ENCODE assay signal across 12 cellular contexts in the genomic region with DNA sequence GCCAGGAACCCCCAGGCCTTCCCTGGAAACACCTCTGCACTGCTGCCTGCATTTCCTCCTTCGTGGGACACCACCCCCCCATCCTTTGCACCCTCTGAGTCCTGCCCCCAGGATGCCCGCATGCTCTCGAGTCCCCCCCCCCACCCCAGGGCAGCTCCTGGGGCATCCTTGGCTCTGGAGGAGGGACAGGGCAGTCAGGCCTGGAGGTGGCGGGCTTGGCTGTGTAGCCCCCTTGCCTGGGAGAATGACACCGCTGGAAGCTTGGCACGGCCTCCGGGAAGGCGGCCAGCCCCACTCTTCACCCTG.
A peak's percentile ranks its signal among the peaks of the same experiment; 100 is the strongest.
DNase-seq lines count a peak whose midpoint lies in the region; ATAC-seq and TF ChIP-seq lines count a peak whose summit lies in the region.
"Had no signal": no experiment of that assay in that cellular context is flagged by ENCODE, and none has a peak within 500 bp of the region (broad histone marks: within the 10 kb centered on the region; RNA-seq: fewer than 3 reads in every experiment).

No MANE protein-coding gene starts in this region.

- 4 to 48% (median 17%) methylated on average over 7 to 8 of the region's 8 CpGs for WGBS in heart left ventricle, 4 donors

- H3K4me2 ChIP-seq in BLaER1, result peak overlapping the region; percentile 62

- H3K4me3 ChIP-seq in BLaER1, result no peak overlapping the region
- H3K4me3 ChIP-seq in Peyer's patch, result no peak overlapping the region
- no peak overlapping the region for H3K4me3 ChIP-seq in heart left ventricle
- H3K4me3 ChIP-seq in retinal pigment epithelial cell (ENCODE audit: low read length), result no peak overlapping the region

- DNase-seq in Peyer's patch (peak in 1 of 3 donors; percentile 59), heart left ventricle (peak in 4 of 5 donors; percentile 76 to 84 (median 80)), retinal pigment epithelial cell (ENCODE audit: low read depth) (no peak), D341Med (ENCODE audit: low spot score) (no peak), RPMI8226 (no peak)
- DNase-seq: CD8-positive, alpha-beta memory T cell; NCI-H1436 had no signal

- H3K9me3 ChIP-seq in BLaER1 (no peaks in the 10 kb centered on the region), Peyer's patch (no peaks in the 10 kb centered on the region), heart left ventricle (no peaks in the 10 kb centered on the region)

- H3K9ac ChIP-seq in BLaER1, result no peak overlapping the region

- 0 out of 2 replicates have a peak, but pooled peaks cover 18% of the 10 kb centered on the region for H4K20me1 ChIP-seq in BLaER1

- TF ChIP-seq CTCF in Peyer's patch (IDR thresholded peaks at IDR 0.05) (no peak), heart left ventricle (IDR thresholded peaks at IDR 0.05) (peak in 3 of 12 donors; percentile 7 to 29 (median 28)), retinal pigment epithelial cell (conservative IDR thresholded peaks at IDR 0.05; ENCODE audit: low read depth, low read length) (peak; percentile 12)

- H3K27ac ChIP-seq in BLaER1 (peak overlapping the region; percentile 38; the same call in 1 of the 2 replicates), Peyer's patch (peak overlapping the region in 3 of 4 donors; percentile 34 to 52 (median 46)), heart left ventricle (peak overlapping the region in 11 of 12 donors; percentile 37 to 86 (median 67))

- H3K27me3 ChIP-seq in BLaER1 (peaks cover 6% of the 10 kb centered on the region; the same call in 1 of the 2 replicates), Peyer's patch (no peaks in the 10 kb centered on the region), heart left ventricle (no peaks in the 10 kb centered on the region)

- H3K36me3 ChIP-seq in BLaER1 (peaks cover 10% of the 10 kb centered on the region; the same call in 1 of the 2 replicates), Peyer's patch (no peaks in the 10 kb centered on the region), heart left ventricle (no peaks in the 10 kb centered on the region)

- intact Hi-C loops in heart left ventricle (cut with DNase I), result no loop called here

- peaks cover 75% of the 10 kb centered on the region for H3K4me1 ChIP-seq in BLaER1
- peaks cover 0 to 22% (median 4%) of the 10 kb centered on the region in 4 donors for H3K4me1 ChIP-seq in Peyer's patch
- peaks cover 0 to 30% (median 18%) of the 10 kb centered on the region in 12 donors for H3K4me1 ChIP-seq in heart left ventricle

- TF ChIP-seq POLR2A in Peyer's patch (IDR thresholded peaks at IDR 0.05) (no peak), heart left ventricle (IDR thresholded peaks at IDR 0.05) (no peak)

- ATAC-seq in heart left ventricle, result peak; percentile 87 to 93 (median 90)
- ATAC-seq in activated CD4-positive, CD25-positive, alpha-beta regulatory T cell treated with anti-CD3 and anti-CD28 coated beads, Interleukin-2, amount 50 U/mL, for 24 hours, result no peak
- ATAC-seq in HG03442 (IDR thresholded peaks at IDR 0.05; ENCODE audit: unreplicated experiment), result no peak
- ATAC-seq: activated naive CD4-positive, alpha-beta T cell treated with anti-CD3 and anti-CD28 coated beads, Interleukin-2, amount 50 U/mL, for 72 hours; stimulated activated effector memory CD8-positive, alpha-beta T cell treated with anti-CD3 and anti-CD28 coated beads, Interleukin-12 subunit alpha, Interleukin-12 subunit beta, amount 100 ng/mL, for 72 hours had no signal

Comparison
In these comparisons a context has a peak if more than half of its experiments do, and no peak if none do; other contexts are left out.
1. DNase-seq: peak in heart left ventricle (4 of 5); none in retinal pigment epithelial cell (single experiment), D341Med (single experiment) and RPMI8226 (single experiment).
2. ATAC-seq: peak in heart left ventricle (4 of 4); none in activated CD4-positive, CD25-positive, alpha-beta regulatory T cell treated with anti-CD3 and anti-CD28 coated beads, Interleukin-2, amount 50 U/mL, for 24 hours (0 of 2) and HG03442 (single experiment).
3. Peak in every context shown above with its lines, with median percentiles within 50 percentile points of each other: H3K27ac ChIP-seq.